17 cellular contexts compared by ENCODE assay signal in the genomic region with DNA sequence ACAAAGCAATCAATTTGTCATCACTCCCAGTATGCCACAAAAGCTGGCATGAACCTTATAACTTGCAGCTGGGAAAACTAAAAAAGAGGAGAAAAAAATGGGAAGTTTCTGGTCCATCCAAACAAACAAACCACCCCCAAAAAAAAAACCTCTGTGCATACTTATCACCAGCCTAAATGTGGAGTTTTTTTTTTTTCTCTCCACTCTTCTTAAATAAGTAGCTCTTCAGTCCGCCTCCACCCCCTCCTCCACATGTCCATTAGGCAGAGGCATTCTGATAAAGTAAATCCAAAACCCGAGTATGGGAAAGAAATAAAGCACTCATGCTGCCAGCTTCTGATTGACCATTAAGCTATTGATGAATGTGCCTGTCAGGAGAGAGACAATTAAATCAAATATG. TPM values are rescaled to one million over a fixed set of nuclear protein-coding genes. Genes with fewer than 3 reads are reported as not detected.
DNase-seq lines count a peak whose midpoint lies in the region; ATAC-seq, FAIRE-seq and TF ChIP-seq lines count a peak whose summit lies in the region.
"Had no signal": no experiment of that assay in that cellular context is flagged by ENCODE, and none has a peak within 500 bp of the region (broad histone marks: within the 10 kb centered on the region; RNA-seq: fewer than 3 reads in every experiment).

No MANE protein-coding gene starts in this region.

- H2AK5ac ChIP-seq in IMR-90 (ENCODE audit: low read depth, low read length) = no peak overlapping the region

- H3K27ac Mint-ChIP-seq in mesothelial cell of epicardium = peak overlapping the region; percentile 61
- no peak overlapping the region for H3K27ac Mint-ChIP-seq in activated CD8-positive, alpha-beta T cell treated with anti-CD3 and anti-CD28 coated beads, Interleukin-2, amount 10 ng/mL, durations not matched to agents 7 days and 5 days
- H3K27ac Mint-ChIP-seq: CD8-positive, alpha-beta T cell had no signal

- intact Hi-C loops in IMR-90 (cut with micrococcal nuclease) (loop anchor here (1.0 to 5.0 kb wide), 2 partner anchors 101 to 236 kb away; no protein-coding TSS in a partner anchor), dorsolateral prefrontal cortex (cut with DNase I) (loop anchor here in 1 of 2 donors (10.0 kb wide), 1 partner anchor 652 kb away; no protein-coding TSS in a partner anchor), thyroid gland (cut with DNase I) (no loop called here), PC-3 (cut with micrococcal nuclease) (no loop called here)

- FAIRE-seq in urothelium cell line (lab: Jason Lieb, UNC) = no peak

- peaks cover 58% of the 10 kb centered on the region for H3K4me1 Mint-ChIP-seq in mesothelial cell of epicardium
- H3K4me1 Mint-ChIP-seq in activated CD8-positive, alpha-beta T cell treated with anti-CD3 and anti-CD28 coated beads, Interleukin-2, amount 10 ng/mL, durations not matched to agents 7 days and 5 days (ENCODE audit: low read depth) = peaks cover 6% of the 10 kb centered on the region

- no peak for DNase-seq in IMR-90
- DNase-seq in dorsolateral prefrontal cortex = no peak
- DNase-seq in mesothelial cell of epicardium (ENCODE audit: low spot score in 2 of 2, unreplicated experiment in 2 of 2) = no peak
- DNase-seq in thyroid gland = peak in 1 of 2 donors; percentile 38
- no peak for DNase-seq in urothelium cell line (ENCODE audit: low spot score)
- no peak for DNase-seq in activated CD8-positive, alpha-beta T cell treated with anti-CD3 and anti-CD28 coated beads, Interleukin-2, amount 10 ng/mL, durations not matched to agents 7 days and 5 days
- no peak for DNase-seq in PC-3
- DNase-seq: BE2C; CD8-positive, alpha-beta T cell; KBM-7; NCI-H146; NCI-H2107; NCI-H226; NCI-H526 had no signal

- H2BK15ac ChIP-seq in IMR-90 (ENCODE audit: low read depth, low read length) = no peak overlapping the region

- H3K4me3 ChIP-seq in IMR-90 (ENCODE audit: insufficient read depth, low read depth, low read length) (no peak overlapping the region), dorsolateral prefrontal cortex (peak overlapping the region in 37 of 59 donors; percentile 3 to 92 (median 82)), thyroid gland (replicated peaks in 1 of 3) (no peak overlapping the region), PC-3 (ENCODE audit: low read length) (no peak overlapping the region)
- H3K4me3 ChIP-seq: HAP-1 had no signal

- TF ChIP-seq CTCF in IMR-90 (conservative IDR thresholded peaks at IDR 0.05; ENCODE audit: low read depth, low read length) = no peak
- TF ChIP-seq CTCF in dorsolateral prefrontal cortex (IDR thresholded peaks at IDR 0.05 in 54 of 56, conservative IDR thresholded peaks at IDR 0.05 in 2 of 56; ENCODE audit: low read depth in 1 of 56, partially characterized antibody in 56 of 56) = no peak
- no peak for TF ChIP-seq CTCF in mesothelial cell of epicardium (IDR thresholded peaks at IDR 0.05; ENCODE audit: unreplicated experiment)
- TF ChIP-seq CTCF in thyroid gland (IDR thresholded peaks at IDR 0.05) = no peak
- no peak for TF ChIP-seq CTCF in PC-3 (conservative IDR thresholded peaks at IDR 0.05; ENCODE audit: low read depth, low read length)

- CTCF ChIA-PET in IMR-90 (lab: Yijun Ruan, JAX) = interaction anchor here (0.6 to 1.7 kb wide), 4 partner anchors 8 to 292 kb away, joined by 3 to 6 read pairs (median 4); no protein-coding TSS in a partner anchor
- CTCF ChIA-PET in activated CD8-positive, alpha-beta T cell treated with anti-CD3 and anti-CD28 coated beads, Interleukin-2, amount 10 ng/mL, durations not matched to agents 7 days and 5 days (lab: Charles Lee) = interaction anchor here (0.7 to 1.4 kb wide), 2 partner anchors 9 to 564 kb away, joined by 3 to 4 read pairs; no protein-coding TSS in a partner anchor
- CTCF ChIA-PET in PC-3 (lab: Charles Lee) = no interaction called here

- BruUV-seq in IMR-90 (replicated peaks; lab: Mats Ljungman, UMichigan) = no TSS peak
- BruUV-seq in PC-3 (replicated peaks; lab: Mats Ljungman, UMichigan) = no TSS peak

- H3K9me3 ChIP-seq in IMR-90 (ENCODE audit: control insufficient read depth, insufficient read depth, low read length) (no peaks in the 10 kb centered on the region), thyroid gland (no peaks in the 10 kb centered on the region), PC-3 (ENCODE audit: low read length) (no peaks in the 10 kb centered on the region)
- H3K9me3 ChIP-seq: BE2C, HAP-1 had no signal

- H4K5ac ChIP-seq in IMR-90 (ENCODE audit: low read depth, low read length) = no peak overlapping the region

- no peak overlapping the region for H3K14ac ChIP-seq in IMR-90 (replicated peaks; ENCODE audit: low read depth, low read length)

- H3K9me1 ChIP-seq in IMR-90 (ENCODE audit: insufficient read depth, low read length) = peaks cover 11% of the 10 kb centered on the region

- H3K4ac ChIP-seq in IMR-90 (ENCODE audit: low read depth, low read length) = no peak overlapping the region

- H3K36me3 ChIP-seq in IMR-90 (ENCODE audit: control insufficient read depth, insufficient read depth, low read length) (peaks cover 8% of the 10 kb centered on the region), thyroid gland (no peaks in the 10 kb centered on the region), PC-3 (ENCODE audit: low read depth, low read length) (no peaks in the 10 kb centered on the region)
- H3K36me3 ChIP-seq: BE2C, HAP-1 had no signal

- H3K4me1 ChIP-seq in IMR-90 (ENCODE audit: control insufficient read depth, insufficient read depth, low read length) (peaks cover 15% of the 10 kb centered on the region), thyroid gland (peaks cover 25 to 37% of the 10 kb centered on the region in 2 donors), PC-3 (ENCODE audit: insufficient read depth, low read length) (no peaks in the 10 kb centered on the region)

- no peak for ATAC-seq in IMR-90 (ENCODE audit: low read depth)
- ATAC-seq in activated CD8-positive, alpha-beta T cell treated with anti-CD3 and anti-CD28 coated beads, Interleukin-2, amount 10 ng/mL, durations not matched to agents 7 days and 5 days = no peak
- no peak for ATAC-seq in GM18868 (IDR thresholded peaks at IDR 0.05; ENCODE audit: unreplicated experiment)
- no peak for ATAC-seq in PC-3
- ATAC-seq: CD8-positive, alpha-beta T cell had no signal

- H4K91ac ChIP-seq in IMR-90 (ENCODE audit: insufficient read depth, low read depth, low read length) = no peak overlapping the region

- peaks cover 11% of the 10 kb centered on the region for H3K36me3 Mint-ChIP-seq in mesothelial cell of epicardium
- no peaks in the 10 kb centered on the region for H3K36me3 Mint-ChIP-seq in activated CD8-positive, alpha-beta T cell treated with anti-CD3 and anti-CD28 coated beads, Interleukin-2, amount 10 ng/mL, durations not matched to agents 7 days and 5 days (ENCODE audit: low read depth)

- H4K8ac ChIP-seq in IMR-90 (ENCODE audit: low read depth in 2 of 2, low read length in 2 of 2) = no peak overlapping the region

- peak overlapping the region; percentile 91 for H3K4me3 Mint-ChIP-seq in mesothelial cell of epicardium
- no peak overlapping the region for H3K4me3 Mint-ChIP-seq in activated CD8-positive, alpha-beta T cell treated with anti-CD3 and anti-CD28 coated beads, Interleukin-2, amount 10 ng/mL, durations not matched to agents 7 days and 5 days

- no peaks in the 10 kb centered on the region for H3K9me2 ChIP-seq in PC-3 (replicated peaks; ENCODE audit: low read length)

- no peak overlapping the region for H2BK20ac ChIP-seq in IMR-90 (ENCODE audit: low read depth, low read length)

- in situ Hi-C loops in IMR-90 (cut with MboI; ENCODE audit: low sequenced_read_pairs) = loop anchor here (25.0 kb wide), 1 partner anchor 1016 kb away; no protein-coding TSS in a partner anchor

- no peak overlapping the region for H3K9ac ChIP-seq in IMR-90 (ENCODE audit: low read depth, low read length)
- no peak overlapping the region for H3K9ac ChIP-seq in PC-3 (ENCODE audit: low read length)

- H3K56ac ChIP-seq in IMR-90 (ENCODE audit: extremely low read depth, insufficient read depth, low read length) = no peak overlapping the region

- no peak overlapping the region for H3K18ac ChIP-seq in IMR-90 (ENCODE audit: low read depth, low read length)

- no peaks in the 10 kb centered on the region for H3F3A ChIP-seq in PC-3 (ENCODE audit: low read length, unreplicated experiment)

- H3K4me2 ChIP-seq in IMR-90 (ENCODE audit: low read depth, low read length) = peak overlapping the region; percentile 56
- no peak overlapping the region for H3K4me2 ChIP-seq in PC-3 (ENCODE audit: low read length)

- no CpG with 5 or more reads among the region's 2 CpGs for WGBS in IMR-90 (ENCODE audit: extremely low coverage in 2 of 2, insufficient read length in 1 of 2), 2 experiments
- 41 to 54% methylated on average over 2 of the region's 2 CpGs for WGBS in thyroid gland, 2 donors

- POLR2A ChIA-PET in IMR-90 (lab: Charles Lee; ENCODE audit: unreplicated experiment) (interaction anchor here (0.6 to 0.7 kb wide), 3 partner anchors 29 to 248 kb away, joined by 3 to 8 read pairs (median 6); no protein-coding TSS in a partner anchor), PC-3 (lab: Charles Lee; ENCODE audit: unreplicated experiment) (no interaction called here)
- POLR2A ChIA-PET in activated CD8-positive, alpha-beta T cell treated with anti-CD3 and anti-CD28 coated beads, Interleukin-2, amount 10 ng/mL, durations not matched to agents 7 days and 5 days (lab: Charles Lee) = no interaction called here

- no peak overlapping the region for H2BK5ac ChIP-seq in IMR-90 (ENCODE audit: low read depth, low read length, poor library complexity, severe bottlenecking)

- H3K9me3 Mint-ChIP-seq in mesothelial cell of epicardium = no peaks in the 10 kb centered on the region
- H3K9me3 Mint-ChIP-seq in activated CD8-positive, alpha-beta T cell treated with anti-CD3 and anti-CD28 coated beads, Interleukin-2, amount 10 ng/mL, durations not matched to agents 7 days and 5 days (ENCODE audit: insufficient read depth) = no peaks in the 10 kb centered on the region
- H3K9me3 Mint-ChIP-seq: CD8-positive, alpha-beta T cell had no signal

- H3K27me3 ChIP-seq in IMR-90 (ENCODE audit: control insufficient read depth, insufficient read depth, low read length) = no peaks in the 10 kb centered on the region
- H3K27me3 ChIP-seq in dorsolateral prefrontal cortex = peaks cover 0 to 5% (median 0%) of the 10 kb centered on the region in 45 donors
- H3K27me3 ChIP-seq in thyroid gland = no peaks in the 10 kb centered on the region
- H3K27me3 ChIP-seq in PC-3 (ENCODE audit: low read length) = 0 out of 2 replicates have a peak, but pooled peaks cover 6% of the 10 kb centered on the region

- TF ChIP-seq POLR2A in IMR-90 (IDR thresholded peaks at IDR 0.05; ENCODE audit: low read depth, low read length) (no peak), thyroid gland (IDR thresholded peaks at IDR 0.05) (no peak)

- H3K23ac ChIP-seq in IMR-90 (ENCODE audit: low read depth, low read length) = peak overlapping the region; percentile 57; the same call in 1 of the 2 replicates

- H2BK120ac ChIP-seq in IMR-90 (ENCODE audit: low read depth, low read length) = no peak overlapping the region

- H3K79me2 ChIP-seq in PC-3 (ENCODE audit: low read length) = no peaks in the 10 kb centered on the region

- H2AFZ ChIP-seq in IMR-90 (replicated peaks; ENCODE audit: low read length, poor library complexity) (no peak overlapping the region), PC-3 (ENCODE audit: low read length) (no peak overlapping the region)

- H3K79me1 ChIP-seq in IMR-90 (ENCODE audit: low read depth in 1 of 2, low read length in 2 of 2) = peaks cover 16 to 58% of the 10 kb centered on the region in 2 experiments; a peak in 3 of 4 replicates

- peaks cover 32% of the 10 kb centered on the region for H3K27me3 Mint-ChIP-seq in mesothelial cell of epicardium (ENCODE audit: low read depth)
- H3K27me3 Mint-ChIP-seq in activated CD8-positive, alpha-beta T cell treated with anti-CD3 and anti-CD28 coated beads, Interleukin-2, amount 10 ng/mL, durations not matched to agents 7 days and 5 days (ENCODE audit: low read depth) = peaks cover 53% of the 10 kb centered on the region

- H3K27ac ChIP-seq in IMR-90 (ENCODE audit: insufficient read depth, low read length) = no peak overlapping the region
- peak overlapping the region in 7 of 59 donors; percentile 10 to 60 (median 33) for H3K27ac ChIP-seq in dorsolateral prefrontal cortex
- H3K27ac ChIP-seq in thyroid gland = peak overlapping the region; percentile 85 to 90 (median 89)
- H3K27ac ChIP-seq in PC-3 (ENCODE audit: low read length) = no peak overlapping the region
- H3K27ac ChIP-seq: HL-60 had no signal

- H2AK9ac ChIP-seq in IMR-90 (replicated peaks; ENCODE audit: low read depth, low read length, poor library complexity) = no peak overlapping the region

- dilution Hi-C loops in IMR-90 (cut with HindIII; ENCODE audit: low sequenced_read_pairs, unreplicated experiment) = no loop called here

- TF ChIP-seq RAD21 in IMR-90 (IDR thresholded peaks at IDR 0.05; ENCODE audit: low read length) = no peak

- H4K20me1 ChIP-seq in IMR-90 (ENCODE audit: insufficient read depth, low read length) (peaks cover 55% of the 10 kb centered on the region), PC-3 (ENCODE audit: low read length) (no peaks in the 10 kb centered on the region)

RNA-seq across cellular contexts. Expression of a gene that starts 2.6 kb away (rescaled TPM):
- 7.8 and 8.1 TPM in 2 replicates for total RNA-seq in IMR-90 (2012; rRNA removed)
- 12.6 and 13.0 TPM in 2 replicates for polyA plus RNA-seq in IMR-90 (2012; rRNA removed)
- polyA plus RNA-seq in IMR-90 (2012; cell fraction: cytosol; rRNA removed) = 5.5 and 10.2 TPM in 2 replicates
- polyA plus RNA-seq in IMR-90 (2012; cell fraction: nucleus; rRNA removed; ENCODE audit: low replicate concordance) = 29.6 and 33.4 TPM in 2 replicates
- total RNA-seq in dorsolateral prefrontal cortex = 10 to 100 TPM in 119 of 120 experiments, 1 to 10 TPM in 1; 8.4 to 35.0 (median 22.7) TPM
- total RNA-seq in mesothelial cell of epicardium = 82.5 to 87.1 TPM (median 82.9 TPM) in 3 replicates
- total RNA-seq in thyroid gland = 10 to 100 TPM; 15.0 to 18.8 (median 18.1) TPM
- total RNA-seq in activated CD8-positive, alpha-beta T cell treated with anti-CD3 and anti-CD28 coated beads, Interleukin-2, amount 10 ng/mL, durations not matched to agents 7 days and 5 days = under 1 TPM; 0.57 to 0.82 TPM
- 0.18 and 0.23 TPM in 2 replicates for total RNA-seq in PC-3 (2014; rRNA removed)
- total RNA-seq: CD8-positive, alpha-beta T cell had no signal

Comparison
In these comparisons a context has a peak if more than half of its experiments do, and no peak if none do; other contexts are left out.
1. H3K27ac ChIP-seq: peak in thyroid gland (3 of 3); none in IMR-90 (single experiment) and PC-3 (single experiment).
2. H3K4me3 ChIP-seq: peak in dorsolateral prefrontal cortex (37 of 59); none in IMR-90 (single experiment), thyroid gland (0 of 3) and PC-3 (single experiment).